In genomic region chr10:103281753-103282152, GRCh38 we compare ENCODE assay signal across 9 cellular contexts. TPM values are rescaled to one million over a fixed set of nuclear protein-coding genes. Genes with fewer than 3 reads are reported as not detected.
DNase-seq lines count a peak whose midpoint lies in the region; ATAC-seq and TF ChIP-seq lines count a peak whose summit lies in the region.
"Had no signal": no experiment of that assay in that cellular context is flagged by ENCODE, and none has a peak within 500 bp of the region (broad histone marks: within the 10 kb centered on the region; RNA-seq: fewer than 3 reads in every experiment).

No MANE protein-coding gene starts in this region.

- dilution Hi-C loops in IMR-90 (cut with HindIII; ENCODE audit: low sequenced_read_pairs, unreplicated experiment): no loop called here

- H3K27ac Mint-ChIP-seq in endodermal cell: no peak overlapping the region
- H3K27ac Mint-ChIP-seq in CD4-positive, alpha-beta T cell: no peak overlapping the region

- no peak for TF ChIP-seq POLR2A in IMR-90 (IDR thresholded peaks at IDR 0.05; ENCODE audit: low read depth, low read length)
- TF ChIP-seq POLR2A in testis (IDR thresholded peaks at IDR 0.05): no peak

- no peak overlapping the region for H2BK5ac ChIP-seq in IMR-90 (ENCODE audit: low read depth, low read length, poor library complexity, severe bottlenecking)

- CTCF ChIA-PET in IMR-90 (lab: Yijun Ruan, JAX): no interaction called here
- CTCF ChIA-PET in CD4-positive, alpha-beta T cell (lab: Charles Lee): no interaction called here

- peak overlapping the region; percentile 14; the same call in 1 of the 2 replicates for H3K4me2 ChIP-seq in IMR-90 (ENCODE audit: low read depth, low read length)

- H4K91ac ChIP-seq in IMR-90 (ENCODE audit: insufficient read depth, low read depth, low read length): no peak overlapping the region

- H2AK9ac ChIP-seq in IMR-90 (replicated peaks; ENCODE audit: low read depth, low read length, poor library complexity): no peak overlapping the region

- no peak overlapping the region for H2BK20ac ChIP-seq in IMR-90 (ENCODE audit: low read depth, low read length)

- H3K23ac ChIP-seq in IMR-90 (ENCODE audit: low read depth, low read length): no peak overlapping the region

- H3K27ac ChIP-seq in IMR-90 (ENCODE audit: insufficient read depth, low read length) (no peak overlapping the region), endodermal cell (ENCODE audit: low read depth, low read length) (peak overlapping the region; percentile 73), testis (no peak overlapping the region)
- H3K27ac ChIP-seq in CD4-positive, alpha-beta T cell (ENCODE audit: low read depth, low read length): no peak overlapping the region

- H3K36me3 ChIP-seq in IMR-90 (ENCODE audit: control insufficient read depth, insufficient read depth, low read length) (no peaks in the 10 kb centered on the region), endodermal cell (ENCODE audit: control insufficient read depth, insufficient read depth, low read length) (no peaks in the 10 kb centered on the region), testis (ENCODE audit: low read depth, missing control alignments) (no peaks in the 10 kb centered on the region)

- H2AK5ac ChIP-seq in IMR-90 (ENCODE audit: low read depth, low read length): no peak overlapping the region

- in situ Hi-C loops in IMR-90 (cut with MboI; ENCODE audit: low sequenced_read_pairs): no loop called here

- no peak overlapping the region for H4K5ac ChIP-seq in IMR-90 (ENCODE audit: low read depth, low read length)

- H3K4me3 Mint-ChIP-seq in endodermal cell: peak overlapping the region; percentile 35
- H3K4me3 Mint-ChIP-seq in CD4-positive, alpha-beta T cell: no peak overlapping the region
- H3K4me3 Mint-ChIP-seq: activated T-cell treated with anti-CD3 and anti-CD28 coated beads, Interleukin-2, amount 50 U/mL, for 4 hours had no signal

- peaks cover 9% of the 10 kb centered on the region for H3K4me1 Mint-ChIP-seq in endodermal cell
- peaks cover 6% of the 10 kb centered on the region for H3K4me1 Mint-ChIP-seq in CD4-positive, alpha-beta T cell (ENCODE audit: low read depth)

- H3K27me3 ChIP-seq in IMR-90 (ENCODE audit: control insufficient read depth, insufficient read depth, low read length) (peaks cover 16% of the 10 kb centered on the region), endodermal cell (ENCODE audit: control insufficient read depth, insufficient read depth, low read length, poor library complexity, severe bottlenecking) (peaks cover 45% of the 10 kb centered on the region), testis (no peaks in the 10 kb centered on the region)
- H3K27me3 ChIP-seq in CD4-positive, alpha-beta T cell (ENCODE audit: control insufficient read depth, insufficient read depth, low read length): peaks cover 70% of the 10 kb centered on the region

- intact Hi-C loops in IMR-90 (cut with micrococcal nuclease): no loop called here
- intact Hi-C loops in testis (cut with DNase I; ENCODE audit: low total_unique reads): no loop called here
- intact Hi-C loops in CD4-positive, alpha-beta T cell (cut with DNase I, micrococcal nuclease): no loop called here

- no peak overlapping the region for H2BK15ac ChIP-seq in IMR-90 (ENCODE audit: low read depth, low read length)

- no peak overlapping the region for H3K56ac ChIP-seq in IMR-90 (ENCODE audit: extremely low read depth, insufficient read depth, low read length)

- peaks cover 0 to 5% of the 10 kb centered on the region in 2 experiments; a peak in 2 of 4 replicates for H3K79me1 ChIP-seq in IMR-90 (ENCODE audit: low read depth in 1 of 2, low read length in 2 of 2)

- H3K27me3 Mint-ChIP-seq in endodermal cell (ENCODE audit: insufficient read depth): peaks cover 46% of the 10 kb centered on the region
- peaks cover 68% of the 10 kb centered on the region for H3K27me3 Mint-ChIP-seq in CD4-positive, alpha-beta T cell

- no peak overlapping the region for H3K4ac ChIP-seq in IMR-90 (ENCODE audit: low read depth, low read length)

- H3K4me3 ChIP-seq in IMR-90 (ENCODE audit: insufficient read depth, low read depth, low read length) (no peak overlapping the region), endodermal cell (ENCODE audit: low read length) (peak overlapping the region; percentile 16), testis (no peak overlapping the region)

- H3K9me3 Mint-ChIP-seq in endodermal cell: peaks cover 2% of the 10 kb centered on the region
- H3K9me3 Mint-ChIP-seq in CD4-positive, alpha-beta T cell: peaks cover 7% of the 10 kb centered on the region
- H3K9me3 Mint-ChIP-seq: activated T-cell treated with anti-CD3 and anti-CD28 coated beads, Interleukin-2, amount 50 U/mL, for 4 hours had no signal

- DNase-seq in IMR-90 (peak; percentile 43), NCI-H510A treated with DMSO at 0.1 percent for 48 hours (lab: John Stamatoyannopoulos, UW) (peak; percentile 86), endodermal cell (peak; percentile 93), testis (peak; percentile 53), HPDE6-E6E7 (ENCODE audit: extremely low spot score) (no peak), LoVo (ENCODE audit: low spot score) (no peak)
- no peak for DNase-seq in CD4-positive, alpha-beta T cell
- DNase-seq: activated T-cell treated with anti-CD3 and anti-CD28 coated beads, Interleukin-2, amount 50 U/mL, for 4 hours; mesenchymal stem cell had no signal

- TF ChIP-seq CTCF in IMR-90 (conservative IDR thresholded peaks at IDR 0.05; ENCODE audit: low read depth, low read length) (no peak), endodermal cell (conservative IDR thresholded peaks at IDR 0.05) (no peak), testis (IDR thresholded peaks at IDR 0.05) (no peak)
- TF ChIP-seq CTCF in CD4-positive, alpha-beta T cell (IDR thresholded peaks at IDR 0.05): no peak

- H3K9me1 ChIP-seq in IMR-90 (ENCODE audit: insufficient read depth, low read length): no peaks in the 10 kb centered on the region; the same call in 1 of the 2 replicates

- H3K9ac ChIP-seq in IMR-90 (ENCODE audit: low read depth, low read length): no peak overlapping the region
- H3K9ac ChIP-seq in endodermal cell (ENCODE audit: extremely low read depth, low read length, poor library complexity, severe bottlenecking): no peak overlapping the region

- H3K9me3 ChIP-seq in IMR-90 (ENCODE audit: control insufficient read depth, insufficient read depth, low read length) (no peaks in the 10 kb centered on the region), endodermal cell (ENCODE audit: control insufficient read depth, low read length) (no peaks in the 10 kb centered on the region), testis (no peaks in the 10 kb centered on the region)
- H3K9me3 ChIP-seq in CD4-positive, alpha-beta T cell (ENCODE audit: control insufficient read depth, low read length): no peaks in the 10 kb centered on the region

- BruUV-seq in IMR-90 (replicated peaks; lab: Mats Ljungman, UMichigan): no TSS peak

- H3K14ac ChIP-seq in IMR-90 (replicated peaks; ENCODE audit: low read depth, low read length): no peak overlapping the region

- H4K8ac ChIP-seq in IMR-90 (ENCODE audit: low read depth in 2 of 2, low read length in 2 of 2): no peak overlapping the region

- H3K4me1 ChIP-seq in IMR-90 (ENCODE audit: control insufficient read depth, insufficient read depth, low read length): peaks cover 9% of the 10 kb centered on the region; the same call in 1 of the 2 replicates
- no peaks in the 10 kb centered on the region for H3K4me1 ChIP-seq in endodermal cell (ENCODE audit: control insufficient read depth, insufficient read depth, low read length)
- H3K4me1 ChIP-seq in testis: no peaks in the 10 kb centered on the region

- no peak overlapping the region for H2BK120ac ChIP-seq in IMR-90 (ENCODE audit: low read depth, low read length)

- H3K36me3 Mint-ChIP-seq in endodermal cell (ENCODE audit: low read depth): no peaks in the 10 kb centered on the region
- no peaks in the 10 kb centered on the region for H3K36me3 Mint-ChIP-seq in CD4-positive, alpha-beta T cell (ENCODE audit: low read depth)

- peak; percentile 61 for ATAC-seq in IMR-90 (ENCODE audit: low read depth)
- no peak for ATAC-seq in CD4-positive, alpha-beta T cell (ENCODE audit: poor library complexity)
- ATAC-seq: activated T-cell treated with anti-CD3 and anti-CD28 coated beads, Interleukin-2, amount 50 U/mL, for 4 hours had no signal

- no CpG with 5 or more reads among the region's 14 CpGs for WGBS in IMR-90 (ENCODE audit: extremely low coverage in 2 of 2, insufficient read length in 1 of 2), 2 experiments
- 7 to 14% methylated on average over 4 to 14 of the region's 14 CpGs for WGBS in endodermal cell (ENCODE audit: insufficient coverage in 1 of 2, insufficient read length in 1 of 2), 2 experiments
- 0 to 2% methylated on average over 13 to 14 of the region's 14 CpGs for WGBS in testis, 2 donors

- POLR2A ChIA-PET in IMR-90 (lab: Charles Lee; ENCODE audit: unreplicated experiment): no interaction called here
- POLR2A ChIA-PET in CD4-positive, alpha-beta T cell (lab: Charles Lee): no interaction called here

- H4K20me1 ChIP-seq in IMR-90 (ENCODE audit: insufficient read depth, low read length): peaks cover 17% of the 10 kb centered on the region; the same call in 1 of the 2 replicates

- H2AFZ ChIP-seq in IMR-90 (replicated peaks; ENCODE audit: low read length, poor library complexity): peak overlapping the region; percentile 16

- H3K18ac ChIP-seq in IMR-90 (ENCODE audit: low read depth, low read length): no peak overlapping the region

- no peak for TF ChIP-seq RAD21 in IMR-90 (IDR thresholded peaks at IDR 0.05; ENCODE audit: low read length)

TF ChIP-seq in IMR-90, 13 proteins besides CTCF, POLR2A, EP300 and RAD21 (continues in another document):
- TF ChIP-seq FOS (IDR thresholded peaks at IDR 0.05; ENCODE audit: low read depth, low read length) (no peak), BHLHE40 (IDR thresholded peaks at IDR 0.05; ENCODE audit: low read depth, low read length) (no peak), SMC3 (IDR thresholded peaks at IDR 0.05; ENCODE audit: low read depth, low read length) (no peak), CEBPB (IDR thresholded peaks at IDR 0.05; ENCODE audit: low read depth, low read length) (no peak)

RNA-seq across cellular contexts. Expression of gene INA, which starts 4.8 kb away (rescaled TPM):
- 4.5 and 6.4 TPM in 2 replicates for total RNA-seq in IMR-90 (2012; rRNA removed)
- 7.5 and 8.8 TPM in 2 replicates for polyA plus RNA-seq in IMR-90 (2012; rRNA removed)
- 5.2 and 5.8 TPM in 2 replicates for polyA plus RNA-seq in IMR-90 (2012; cell fraction: cytosol; rRNA removed)
- 2.3 and 2.6 TPM in 2 replicates for polyA plus RNA-seq in IMR-90 (2012; cell fraction: nucleus; rRNA removed; ENCODE audit: low replicate concordance)
- 1 to 10 TPM; 3.3 to 3.4 TPM for total RNA-seq in endodermal cell
- 37.4 TPM for polyA plus RNA-seq in endodermal cell (2013, experiment 1 of 2)
- 30.1 TPM for polyA plus RNA-seq in endodermal cell (2013, experiment 2 of 2)
- 1 to 10 TPM; 4.3 to 5.2 TPM for total RNA-seq in testis
- 7.7 TPM for polyA plus RNA-seq in testis (ENCODE audit: insufficient read depth, low read depth, low replicate concordance)
- not detected for total RNA-seq in CD4-positive, alpha-beta T cell

RNA-seq across cellular contexts. Expression of gene RPEL1, which starts 36.1 kb away (rescaled TPM):
- total RNA-seq in IMR-90 (2012; rRNA removed) (under 0.01 and 0.28 TPM in 2 replicates), endodermal cell (not detected), testis (not detected)
- polyA plus RNA-seq in IMR-90 (2012; rRNA removed) (0.07 and 0.26 TPM in 2 replicates), testis (ENCODE audit: insufficient read depth, low read depth, low replicate concordance) (not detected)
- 0.02 TPM in 2 replicates for polyA plus RNA-seq in IMR-90 (2012; cell fraction: cytosol; rRNA removed)
- polyA plus RNA-seq in IMR-90 (2012; cell fraction: nucleus; rRNA removed; ENCODE audit: low replicate concordance): not detected in 2 replicates
- polyA plus RNA-seq in endodermal cell (2013, experiment 1 of 2): not detected
- not detected for polyA plus RNA-seq in endodermal cell (2013, experiment 2 of 2)
- total RNA-seq in CD4-positive, alpha-beta T cell: not detected

Comparison
In these comparisons a context has a peak if more than half of its experiments do, and no peak if none do; other contexts are left out.
1. DNase-seq: peak in IMR-90 (single experiment), NCI-H510A treated with DMSO at 0.1 percent for 48 hours (single experiment), endodermal cell (single experiment) and testis (single experiment); none in CD4-positive, alpha-beta T cell (0 of 10), HPDE6-E6E7 (single experiment) and LoVo (single experiment).